Comparison of ENCODE assay signal across 23 cellular contexts in the genomic region with DNA sequence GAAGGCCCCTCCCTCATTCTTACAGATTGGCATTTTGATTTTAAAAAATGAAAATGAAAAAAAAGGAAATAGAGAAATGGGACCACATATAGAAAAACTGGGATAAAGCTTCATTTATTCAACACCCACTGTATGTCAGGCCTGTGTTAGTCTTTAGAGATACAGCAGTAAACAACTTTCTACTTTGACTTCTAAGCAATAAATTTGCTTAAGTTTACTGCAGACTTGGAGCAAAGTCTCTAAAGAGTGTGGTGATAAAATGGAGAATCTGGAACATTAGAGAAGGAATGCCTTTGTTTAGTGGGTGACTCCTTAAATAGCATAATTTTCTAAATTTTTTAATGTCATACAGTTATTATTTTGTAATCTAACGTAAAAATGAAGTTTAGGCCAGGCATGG.
"Had no signal": no experiment of that assay in that cellular context is flagged by ENCODE, and none has a peak within 500 bp of the region (broad histone marks: within the 10 kb centered on the region; RNA-seq: fewer than 3 reads in every experiment).

No MANE protein-coding gene starts in this region.

- H3K4me1 ChIP-seq: breast epithelium, colonic mucosa, upper lobe of left lung had no signal

- DNase-seq: activated CD4-positive, alpha-beta T cell treated with anti-CD3 and anti-CD28 coated beads for 4 hours; activated CD4-positive, alpha-beta T cell treated with anti-CD3 and anti-CD28 coated beads, Interleukin-2, amount 50 U/mL, for 48 hours; activated CD4-positive, CD25-positive, alpha-beta regulatory T cell; activated CD8-positive, alpha-beta memory T cell treated with anti-CD3 and anti-CD28 coated beads, Interleukin-2, amount 50 U/mL, for 48 hours; activated naive CD4-positive, alpha-beta T cell treated with Interleukin-2 at 50 U/mL for 16 hours; activated naive CD8-positive, alpha-beta T cell treated with anti-CD3 and anti-CD28 coated beads for 36 hours; activated T-cell treated with anti-CD3 and anti-CD28 coated beads, Interleukin-2, amount 50 U/mL, for 4 hours; endodermal cell; kidney; midbrain; nephron progenitor cell; sigmoid colon; stimulated activated CD4-positive, alpha-beta T cell treated with anti-CD3 and anti-CD28 coated beads, Interleukin-15, amount 100 ng/mL, for 24 hours; stimulated activated naive B cell treated with anti-CD40 and anti-IgM and Interleukin-4, amounts not matched to agents 10 μg/mL and 1 μg/mL and 100 μg/mL, for 72 hours; T-helper 1 cell; T1000; upper lobe of left lung had no signal

- H3K36me3 ChIP-seq: breast epithelium, colonic mucosa, sigmoid colon, thoracic aorta, upper lobe of left lung had no signal

- H3K9me3 ChIP-seq: breast epithelium, colonic mucosa, sigmoid colon, thoracic aorta, upper lobe of left lung had no signal

- H3K27ac ChIP-seq: breast epithelium, colonic mucosa, epithelial cell of prostate, thoracic aorta, upper lobe of left lung had no signal

- H3K4me3 ChIP-seq: breast epithelium, colonic mucosa, sigmoid colon, smooth muscle cell, thoracic aorta, upper lobe of left lung had no signal

- FAIRE-seq: astrocyte, kidney had no signal

- ATAC-seq: activated T-cell treated with anti-CD3 and anti-CD28 coated beads, Interleukin-2, amount 50 U/mL, for 4 hours; stimulated activated naive B cell treated with anti-CD40 and anti-IgM and Interleukin-4, amounts not matched to agents 10 μg/mL and 1 μg/mL and 100 μg/mL, for 72 hours had no signal

- H3K27me3 ChIP-seq: breast epithelium, colonic mucosa, sigmoid colon, upper lobe of left lung had no signal
